ENCODE assay signal across 1 cellular context in genomic region chrX:48891402-48892288, GRCh38.
TF ChIP-seq lines count a peak whose summit lies in the region.

No MANE protein-coding gene starts in this region.

TF ChIP-seq in IMR-90, 13 proteins besides CTCF, POLR2A, EP300 and RAD21:
- no peak for TF ChIP-seq ELK1 (IDR thresholded peaks at IDR 0.05; ENCODE audit: borderline replicate concordance, low read depth, low read length)
- no peak for TF ChIP-seq BHLHE40 (IDR thresholded peaks at IDR 0.05; ENCODE audit: low read depth, low read length)
- TF ChIP-seq RCOR1 (IDR thresholded peaks at IDR 0.05; ENCODE audit: insufficient replicate concordance, low read length) = no peak
- TF ChIP-seq SMC3 (IDR thresholded peaks at IDR 0.05; ENCODE audit: low read depth, low read length) = 0 out of 2 replicates have a peak, but pooled peaks have one; percentile 10
- no peak for TF ChIP-seq CHD1 (IDR thresholded peaks at IDR 0.05; ENCODE audit: low read depth, low read length)
- no peak for TF ChIP-seq USF2 (IDR thresholded peaks at IDR 0.05; ENCODE audit: low read depth, low read length)
